Comparison of ENCODE assay signal across 20 cellular contexts in the genomic region with DNA sequence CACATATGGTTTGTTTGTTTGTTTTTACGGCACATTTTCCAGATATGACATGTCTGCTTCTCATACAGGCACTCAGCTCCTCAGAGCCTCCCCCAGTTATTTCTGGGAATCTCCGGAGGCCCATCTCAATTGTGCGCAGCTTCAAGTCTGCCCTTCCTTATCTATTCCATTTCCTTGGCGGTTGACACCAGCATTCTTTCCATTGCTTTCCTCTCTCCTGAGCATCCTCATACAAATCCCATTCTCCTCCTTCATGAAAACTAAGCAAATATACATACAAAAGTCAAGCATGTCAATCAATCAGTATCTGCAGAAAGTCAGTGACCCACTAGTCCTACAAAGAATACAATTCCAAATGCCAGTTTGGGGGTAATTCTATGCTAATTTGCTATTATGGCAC.
"Had no signal": no experiment of that assay in that cellular context is flagged by ENCODE, and none has a peak within 500 bp of the region (broad histone marks: within the 10 kb centered on the region; RNA-seq: fewer than 3 reads in every experiment).

No MANE protein-coding gene starts in this region.

- H3K36me3 ChIP-seq: esophagus squamous epithelium, gastrocnemius medialis, lower lobe of right lung, right lobe of liver, suprapubic skin, transverse colon, upper lobe of right lung, uterus had no signal

- H2AFZ ChIP-seq: parathyroid adenoma had no signal

- DNase-seq: dermis blood vessel endothelial cell; effector memory CD4-positive, alpha-beta T cell; erythroblast; esophagus squamous epithelium; gastrocnemius medialis; head of caudate nucleus; left ventricle myocardium superior; lower lobe of right lung; natural killer cell; right lobe of liver; small intestine; stimulated activated CD4-positive, alpha-beta T cell treated with anti-CD3 and anti-CD28 coated beads, Interleukin-15, amount 100 ng/mL, for 24 hours; stimulated activated CD4-positive, alpha-beta T cell treated with anti-CD3 and anti-CD28 coated beads, Interleukin-2, amount 100 ng/mL, for 48 hours; stimulated activated naive B cell treated with anti-CD40 and anti-IgM and Interleukin-4, amounts not matched to agents 10 μg/mL and 1 μg/mL and 100 μg/mL, for 72 hours; upper lobe of right lung; uterus had no signal

- H3K4me3 ChIP-seq: coronary artery, esophagus squamous epithelium, gastrocnemius medialis, lower lobe of right lung, suprapubic skin, transverse colon, upper lobe of right lung, uterus had no signal

- H3K27me3 ChIP-seq: esophagus squamous epithelium, gastrocnemius medialis, right lobe of liver, suprapubic skin, transverse colon, uterus had no signal

- H3K4me1 ChIP-seq: esophagus squamous epithelium, gastrocnemius medialis, lower lobe of right lung, parathyroid adenoma, right lobe of liver, suprapubic skin, upper lobe of right lung, uterus had no signal

- H3K27ac ChIP-seq: coronary artery, esophagus squamous epithelium, gastrocnemius medialis, lower lobe of right lung, parathyroid adenoma, right lobe of liver, suprapubic skin, transverse colon, upper lobe of right lung, uterus had no signal

- H3K79me2 ChIP-seq: parathyroid adenoma had no signal

- H3K9me3 ChIP-seq: esophagus squamous epithelium, gastrocnemius medialis, lower lobe of right lung, right lobe of liver, suprapubic skin, transverse colon, upper lobe of right lung, uterus had no signal

- H3K9ac ChIP-seq: parathyroid adenoma had no signal
